12 cellular contexts compared by ENCODE assay signal in genomic region chr2:165791811-165792454, GRCh38. TPM values are rescaled to one million over a fixed set of nuclear protein-coding genes. Genes with fewer than 3 reads are reported as not detected.
DNase-seq lines count a peak whose midpoint lies in the region; ATAC-seq, FAIRE-seq and TF ChIP-seq lines count a peak whose summit lies in the region.
"Had no signal": no experiment of that assay in that cellular context is flagged by ENCODE, and none has a peak within 500 bp of the region (broad histone marks: within the 10 kb centered on the region; RNA-seq: fewer than 3 reads in every experiment).

No MANE protein-coding gene starts in this region.

- no peak for ATAC-seq in HG02759 (IDR thresholded peaks at IDR 0.05; ENCODE audit: unreplicated experiment)
- ATAC-seq: naive thymus-derived CD4-positive, alpha-beta T cell had no signal

- H2AFZ ChIP-seq in neuronal stem cell (ENCODE audit: low read length), result no peak overlapping the region

- H2BK12ac ChIP-seq in neuronal stem cell (ENCODE audit: low read length), result no peak overlapping the region

- H4K8ac ChIP-seq in neuronal stem cell (ENCODE audit: low read depth, low read length), result no peak overlapping the region

- H3K27ac ChIP-seq in HUES6 (ENCODE audit: low read depth, low read length) (no peak overlapping the region; the same call in 1 of the 2 replicates), muscle layer of duodenum (ENCODE audit: low read length) (peak overlapping the region; percentile 87), neuronal stem cell (replicated peaks; ENCODE audit: low read length) (no peak overlapping the region)

- H3K27ac Mint-ChIP-seq in activated naive CD4-positive, alpha-beta T cell treated with anti-CD3 and anti-CD28 coated beads for 36 hours, result no peak overlapping the region
- H3K27ac Mint-ChIP-seq: naive thymus-derived CD4-positive, alpha-beta T cell had no signal

- H3K9ac ChIP-seq in HUES6 (ENCODE audit: low read length) (no peak overlapping the region), neuronal stem cell (ENCODE audit: low read depth, low read length, poor library complexity) (no peak overlapping the region)

- H3K4me2 ChIP-seq in neuronal stem cell (ENCODE audit: insufficient read depth, low read length, poor library complexity, severe bottlenecking), result no peak overlapping the region

- H2BK120ac ChIP-seq in neuronal stem cell (ENCODE audit: low read depth, low read length), result no peak overlapping the region

- no peak overlapping the region for H3K18ac ChIP-seq in neuronal stem cell (ENCODE audit: low read length)

- no CpG with 5 or more reads among the region's 2 CpGs for WGBS in neuronal stem cell (ENCODE audit: extremely low coverage in 2 of 2, insufficient read length in 2 of 2, insufficient replicate concordance in 1 of 2), 2 donors

- H3K14ac ChIP-seq in neuronal stem cell (ENCODE audit: low read length), result no peak overlapping the region

- H3K27me3 Mint-ChIP-seq in activated naive CD4-positive, alpha-beta T cell treated with anti-CD3 and anti-CD28 coated beads for 36 hours (ENCODE audit: low read depth), result peaks cover 25% of the 10 kb centered on the region

- H3K4me1 ChIP-seq in HUES6 (ENCODE audit: control insufficient read depth, insufficient read depth, low read length) (peaks cover 42% of the 10 kb centered on the region), muscle layer of duodenum (ENCODE audit: control insufficient read depth in 1 of 2, insufficient read depth in 2 of 2, low read length in 2 of 2) (peaks cover 0 to 17% of the 10 kb centered on the region in 2 donors), neuronal stem cell (ENCODE audit: control insufficient read depth in 2 of 2, insufficient read depth in 1 of 2, low read depth in 1 of 2, low read length in 2 of 2) (peaks cover 0 to 4% of the 10 kb centered on the region in 2 donors)

- no peaks in the 10 kb centered on the region for H3K79me1 ChIP-seq in neuronal stem cell (ENCODE audit: low read depth, low read length)

- H3K36me3 Mint-ChIP-seq in activated naive CD4-positive, alpha-beta T cell treated with anti-CD3 and anti-CD28 coated beads for 36 hours (ENCODE audit: low read depth), result no peaks in the 10 kb centered on the region

- H3K9me3 Mint-ChIP-seq in activated naive CD4-positive, alpha-beta T cell treated with anti-CD3 and anti-CD28 coated beads for 36 hours, result no peaks in the 10 kb centered on the region
- H3K9me3 Mint-ChIP-seq: naive thymus-derived CD4-positive, alpha-beta T cell had no signal

- no peak overlapping the region for H3K4ac ChIP-seq in neuronal stem cell (ENCODE audit: low read length)

- no peak for FAIRE-seq in bronchial epithelial cell (lab: Jason Lieb, UNC)

- H4K91ac ChIP-seq in neuronal stem cell (ENCODE audit: low read depth, low read length, poor library complexity), result no peak overlapping the region

- H3K4me3 ChIP-seq in HUES6 (ENCODE audit: low read depth, low read length) (peak overlapping the region; percentile 95), bronchial epithelial cell (ENCODE audit: low read depth, low read length) (no peak overlapping the region), muscle layer of duodenum (ENCODE audit: low read depth in 1 of 2, low read length in 2 of 2) (peak overlapping the region in 1 of 2 donors; percentile 72), neuronal stem cell (ENCODE audit: low read length in 2 of 2) (no peak overlapping the region)

- DNase-seq in DMS53 treated with DMSO at 0.1 percent for 48 hours (lab: John Stamatoyannopoulos, UW; ENCODE audit: unreplicated experiment) (peak; percentile 12), bronchial epithelial cell (ENCODE audit: low read depth) (peak; percentile 67), SHP77 treated with DMSO at 0.1 percent for 48 hours (lab: John Stamatoyannopoulos, UW) (no peak), neuronal stem cell (ENCODE audit: low spot score) (no peak)
- DNase-seq in activated naive CD4-positive, alpha-beta T cell treated with anti-CD3 and anti-CD28 coated beads for 36 hours, result no peak
- DNase-seq: activated naive CD4-positive, alpha-beta T cell treated with anti-CD3 and anti-CD28 coated beads, Interleukin-2, amount 50 U/mL, for 16 hours; DMS 273 treated with DMSO at 0.1 percent for 48 hours; naive thymus-derived CD4-positive, alpha-beta T cell; NCI-H774 had no signal

- H2BK15ac ChIP-seq in neuronal stem cell (ENCODE audit: low read length), result no peak overlapping the region

- H3K9me3 ChIP-seq in HUES6 (ENCODE audit: control insufficient read depth, insufficient read depth, low read depth, low read length), result no peaks in the 10 kb centered on the region
- H3K9me3 ChIP-seq in muscle layer of duodenum (ENCODE audit: control insufficient read depth in 1 of 2, low read length in 2 of 2), result no peaks in the 10 kb centered on the region
- H3K9me3 ChIP-seq in neuronal stem cell (replicated peaks in 1 of 2; ENCODE audit: control insufficient read depth in 2 of 2, insufficient read depth in 1 of 2, low read depth in 1 of 2, low read length in 2 of 2), result peaks cover 0 to 12% of the 10 kb centered on the region in 2 donors

- CTCF ChIA-PET in activated naive CD4-positive, alpha-beta T cell treated with anti-CD3 and anti-CD28 coated beads for 36 hours (lab: Charles Lee), result interaction anchor here (1.8 kb wide), 1 partner anchor 8 kb away, joined by 3 read pairs; no protein-coding TSS in a partner anchor

- no peak for TF ChIP-seq CTCF in bronchial epithelial cell (IDR thresholded peaks at IDR 0.05; ENCODE audit: insufficient read depth, low read length, severe bottlenecking)

- intact Hi-C loops in activated naive CD4-positive, alpha-beta T cell treated with anti-CD3 and anti-CD28 coated beads for 36 hours (cut with micrococcal nuclease), result loop anchor here (5.0 to 10.0 kb wide), 3 partner anchors 350 to 797 kb away; no protein-coding TSS in a partner anchor

- no peak overlapping the region for H2BK5ac ChIP-seq in neuronal stem cell (ENCODE audit: low read length)

- peaks cover 15% of the 10 kb centered on the region for H3K4me1 Mint-ChIP-seq in activated naive CD4-positive, alpha-beta T cell treated with anti-CD3 and anti-CD28 coated beads for 36 hours (ENCODE audit: low read depth)

- H3K36me3 ChIP-seq in HUES6 (ENCODE audit: control insufficient read depth, insufficient read depth, low read length) (peaks cover 3% of the 10 kb centered on the region; the same call in 1 of the 2 replicates), bronchial epithelial cell (ENCODE audit: control insufficient read depth, insufficient read depth, low read length) (no peaks in the 10 kb centered on the region), muscle layer of duodenum (ENCODE audit: control insufficient read depth in 1 of 2, insufficient read depth in 2 of 2, low read length in 2 of 2) (no peaks in the 10 kb centered on the region), neuronal stem cell (replicated peaks in 1 of 2; ENCODE audit: control insufficient read depth in 2 of 2, insufficient read depth in 2 of 2, low read length in 2 of 2) (no peaks in the 10 kb centered on the region)

- H3K23ac ChIP-seq in neuronal stem cell (ENCODE audit: low read depth, low read length, poor library complexity), result no peak overlapping the region

- H3K4me3 Mint-ChIP-seq in activated naive CD4-positive, alpha-beta T cell treated with anti-CD3 and anti-CD28 coated beads for 36 hours, result no peak overlapping the region

- peaks cover 40% of the 10 kb centered on the region; the same call in 1 of the 2 replicates for H3K27me3 ChIP-seq in HUES6 (ENCODE audit: control insufficient read depth, insufficient read depth, low read length)
- H3K27me3 ChIP-seq in bronchial epithelial cell (ENCODE audit: control insufficient read depth, insufficient read depth, low read length), result no peaks in the 10 kb centered on the region
- H3K27me3 ChIP-seq in muscle layer of duodenum (ENCODE audit: low read depth, low read length), result peaks cover 10% of the 10 kb centered on the region
- peaks cover 11 to 45% (median 30%) of the 10 kb centered on the region in 3 experiments for H3K27me3 ChIP-seq in neuronal stem cell (ENCODE audit: control insufficient read depth in 3 of 3, insufficient read depth in 3 of 3, low read depth in 1 of 3, low read length in 3 of 3)

- H2AK5ac ChIP-seq in neuronal stem cell (ENCODE audit: low read depth, low read length), result no peak overlapping the region

RNA-seq across cellular contexts. Expression of gene GALNT3, which starts 2.1 kb away (rescaled TPM):
- 56.7 and 59.5 TPM in 2 replicates for total RNA-seq in bronchial epithelial cell
- 0.04 TPM for polyA plus RNA-seq in neuronal stem cell (2013, experiment 1 of 2)
- polyA plus RNA-seq in neuronal stem cell (2013, experiment 2 of 2), result 0.04 TPM
- 1 to 10 TPM; 1.5 to 2.1 TPM for total RNA-seq in activated naive CD4-positive, alpha-beta T cell treated with anti-CD3 and anti-CD28 coated beads for 36 hours
- polyA plus RNA-seq: naive thymus-derived CD4-positive, alpha-beta T cell had no signal

Comparison
In these comparisons a context has a peak if more than half of its experiments do, and no peak if none do; other contexts are left out.
1. DNase-seq: peak in DMS53 treated with DMSO at 0.1 percent for 48 hours (single experiment) and bronchial epithelial cell (single experiment); none in SHP77 treated with DMSO at 0.1 percent for 48 hours (single experiment), neuronal stem cell (single experiment) and activated naive CD4-positive, alpha-beta T cell treated with anti-CD3 and anti-CD28 coated beads for 36 hours (single experiment).
2. RNA of gene GALNT3, which starts 2.1 kb away (total RNA-seq): 56.7 to 59.5 TPM in bronchial epithelial cell; 1.5 to 2.1 TPM in activated naive CD4-positive, alpha-beta T cell treated with anti-CD3 and anti-CD28 coated beads for 36 hours; every median in the first group is over 10 times any median in the second.